ENCODE assay signal across 16 cellular contexts in the genomic region with DNA sequence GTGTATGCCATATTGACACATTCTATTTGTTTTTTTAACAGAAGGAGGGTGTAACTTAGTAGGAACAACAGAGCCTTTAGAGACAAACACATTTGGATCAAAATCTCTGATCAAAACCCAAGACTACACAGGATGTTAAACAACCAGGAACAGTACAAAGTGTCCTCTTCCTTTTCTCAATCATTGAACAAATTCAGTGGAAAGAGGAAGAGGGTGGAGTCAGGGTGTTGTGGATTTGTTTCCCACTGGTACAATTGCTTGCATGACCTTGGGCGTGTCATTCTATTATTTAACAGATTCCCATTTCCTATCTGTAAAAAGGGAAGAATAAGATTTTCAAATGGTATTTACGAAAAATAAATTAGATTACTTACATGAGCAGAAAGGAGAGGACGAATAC.
A peak's percentile ranks its signal among the peaks of the same experiment; 100 is the strongest.
DNase-seq lines count a peak whose midpoint lies in the region; ATAC-seq and TF ChIP-seq lines count a peak whose summit lies in the region.
"Had no signal": no experiment of that assay in that cellular context is flagged by ENCODE, and none has a peak within 500 bp of the region (broad histone marks: within the 10 kb centered on the region; RNA-seq: fewer than 3 reads in every experiment).

No MANE protein-coding gene starts in this region.

- H3K56ac ChIP-seq in H9 (ENCODE audit: insufficient read length, low read depth, low read length) = no peak overlapping the region

- no peak for TF ChIP-seq CTCF in heart left ventricle (IDR thresholded peaks at IDR 0.05)
- TF ChIP-seq CTCF in LNCaP clone FGC (IDR thresholded peaks at IDR 0.05; ENCODE audit: control insufficient read depth, extremely low read depth, insufficient read depth) = no peak
- no peak for TF ChIP-seq CTCF in left lung (IDR thresholded peaks at IDR 0.05)
- TF ChIP-seq CTCF in H9 (conservative IDR thresholded peaks at IDR 0.05) = no peak

- H3K27ac Mint-ChIP-seq in H9 = no peak overlapping the region
- H3K27ac Mint-ChIP-seq: CD4-positive, alpha-beta memory T cell had no signal

- H2AK5ac ChIP-seq in H9 (ENCODE audit: insufficient read length, low read length) (no peak overlapping the region), trophoblast cell (ENCODE audit: low read length) (no peak overlapping the region)

- H4K91ac ChIP-seq in H9 (ENCODE audit: insufficient read length, low read depth, low read length) (no peak overlapping the region), trophoblast cell (ENCODE audit: low read depth, low read length) (no peak overlapping the region)

- H3K27me3 ChIP-seq in heart left ventricle = no peaks in the 10 kb centered on the region
- no peaks in the 10 kb centered on the region for H3K27me3 ChIP-seq in left lung
- H3K27me3 ChIP-seq in H9 (ENCODE audit: insufficient read depth, low read length) = no peaks in the 10 kb centered on the region
- no peaks in the 10 kb centered on the region for H3K27me3 ChIP-seq in trophoblast cell (ENCODE audit: insufficient read depth, low read length)
- H3K27me3 ChIP-seq: BLaER1 treated with 17β-estradiol and CSF1 and Interleukin-3, amounts not matched to agents 10 nM and 100 nM had no signal

- H3K9ac ChIP-seq in H9 (ENCODE audit: extremely low read depth, insufficient read length, low read length) (no peak overlapping the region), trophoblast cell (ENCODE audit: low read length) (no peak overlapping the region)
- H3K9ac ChIP-seq: BLaER1 treated with 17β-estradiol and CSF1 and Interleukin-3, amounts not matched to agents 10 nM and 100 nM had no signal

- H3K4me3 ChIP-seq in heart left ventricle (no peak overlapping the region), LNCaP clone FGC (ENCODE audit: low read depth, low read length) (no peak overlapping the region), left lung (no peak overlapping the region), trophoblast cell (ENCODE audit: low read depth, low read length) (no peak overlapping the region)
- H3K4me3 ChIP-seq: BLaER1 treated with 17β-estradiol and CSF1 and Interleukin-3, amounts not matched to agents 10 nM and 100 nM; HAP-1 had no signal

- intact Hi-C loops in heart left ventricle (cut with DNase I) = no loop called here
- intact Hi-C loops in left cardiac atrium (cut with DNase I) = no loop called here
- intact Hi-C loops in left lung (cut with DNase I) = no loop called here

- H3K36me3 ChIP-seq in heart left ventricle = no peaks in the 10 kb centered on the region
- H3K36me3 ChIP-seq in left lung = no peaks in the 10 kb centered on the region
- no peaks in the 10 kb centered on the region for H3K36me3 ChIP-seq in trophoblast cell (ENCODE audit: control insufficient read depth in 1 of 2, insufficient read depth in 2 of 2, low read length in 2 of 2)
- H3K36me3 ChIP-seq: BLaER1 treated with 17β-estradiol and CSF1 and Interleukin-3, amounts not matched to agents 10 nM and 100 nM; HAP-1 had no signal

- H4K5ac ChIP-seq in H9 (ENCODE audit: insufficient read length, low read depth, low read length) = no peak overlapping the region

- no peak overlapping the region for H3K4ac ChIP-seq in H9 (ENCODE audit: low read depth, low read length)
- H3K4ac ChIP-seq in trophoblast cell (ENCODE audit: low read depth, low read length) = no peak overlapping the region

- H2AFZ ChIP-seq in H9 (ENCODE audit: low read length) (no peak overlapping the region), trophoblast cell (ENCODE audit: insufficient read depth, low read length, poor library complexity) (no peak overlapping the region)

- H3K23ac ChIP-seq in H9 (ENCODE audit: insufficient read length, low read depth, low read length) = no peak overlapping the region
- H3K23ac ChIP-seq in trophoblast cell (ENCODE audit: low read length) = no peak overlapping the region

- no peak overlapping the region for H3T11ph ChIP-seq in H9 (ENCODE audit: low read length)

- 54 to 79% (median 68%) methylated on average over 3 of the region's 3 CpGs for WGBS in heart left ventricle, 4 donors
- WGBS in H9 (ENCODE audit: extremely low coverage, insufficient read length, low lambda C conversion rate) = no CpG with 5 or more reads among the region's 3 CpGs
- WGBS in trophoblast cell (ENCODE audit: extremely low coverage, insufficient coverage, insufficient read length) = no CpG with 5 or more reads among the region's 3 CpGs

- no peak overlapping the region for H2BK12ac ChIP-seq in H9 (ENCODE audit: insufficient read length, low read depth, low read length)
- H2BK12ac ChIP-seq in trophoblast cell (ENCODE audit: low read length) = no peak overlapping the region

- no peak overlapping the region for H2BK20ac ChIP-seq in H9 (ENCODE audit: low read depth, low read length, poor library complexity, severe bottlenecking)

- H3K27ac ChIP-seq in heart left ventricle (no peak overlapping the region), left lung (no peak overlapping the region), H9 (ENCODE audit: insufficient read length, low read depth, low read length) (no peak overlapping the region), trophoblast cell (ENCODE audit: low read depth, low read length) (no peak overlapping the region)

- H2BK15ac ChIP-seq in H9 (ENCODE audit: low read depth, low read length) = no peak overlapping the region

- peaks cover 0 to 9% (median 6%) of the 10 kb centered on the region in 3 experiments; a peak in 4 of 7 replicates for H3K36me3 Mint-ChIP-seq in H9 (ENCODE audit: insufficient read depth in 1 of 3, low read depth in 3 of 3)
- H3K36me3 Mint-ChIP-seq: CD4-positive, alpha-beta memory T cell had no signal

- H2BK5ac ChIP-seq in H9 (ENCODE audit: insufficient read length, low read length) (no peak overlapping the region), trophoblast cell (ENCODE audit: low read depth, low read length, poor library complexity) (no peak overlapping the region)

- no peaks in the 10 kb centered on the region for H3K23me2 ChIP-seq in H9 (ENCODE audit: insufficient read length, low read depth, low read length, poor library complexity, severe bottlenecking)

- H3K27me3 Mint-ChIP-seq in H9 (ENCODE audit: low read depth) = no peaks in the 10 kb centered on the region; the same call in 1 of the 2 replicates
- H3K27me3 Mint-ChIP-seq: CD4-positive, alpha-beta memory T cell had no signal

- H3K14ac ChIP-seq in H9 (ENCODE audit: insufficient read depth, low read length) = no peak overlapping the region
- H3K14ac ChIP-seq in trophoblast cell (ENCODE audit: low read length) = no peak overlapping the region

- H3K9me3 ChIP-seq in heart left ventricle = peaks cover 0 to 15% (median 0%) of the 10 kb centered on the region in 12 donors
- H3K9me3 ChIP-seq in left lung = no peaks in the 10 kb centered on the region
- H3K9me3 ChIP-seq in H9 (ENCODE audit: control insufficient read depth, low read depth, low read length) = no peaks in the 10 kb centered on the region
- H3K9me3 ChIP-seq in trophoblast cell (ENCODE audit: insufficient read depth, low read depth, low read length) = no peaks in the 10 kb centered on the region
- H3K9me3 ChIP-seq: HAP-1 had no signal

- H3K4me1 Mint-ChIP-seq in H9 = no peaks in the 10 kb centered on the region
- H3K4me1 Mint-ChIP-seq: CD4-positive, alpha-beta memory T cell had no signal

- no peak overlapping the region for H3K4me3 Mint-ChIP-seq in H9
- H3K4me3 Mint-ChIP-seq: CD4-positive, alpha-beta memory T cell had no signal

- H4K12ac ChIP-seq in trophoblast cell (ENCODE audit: low read depth, low read length) = no peak overlapping the region

- DNase-seq in heart left ventricle (no peak), left cardiac atrium (no peak), LNCaP clone FGC (ENCODE audit: low read depth) (peak; percentile 8), left lung (no peak), H9 (no peak), trophoblast cell (no peak), NCI-H2196 treated with DMSO at 0.1 percent for 48 hours (lab: John Stamatoyannopoulos, UW; ENCODE audit: unreplicated experiment) (no peak)
- DNase-seq: 8988T; ACHN; CD4-positive, alpha-beta memory T cell; DMS79; EL; GOT3; IMR-90 had no signal

- TF ChIP-seq POLR2A in heart left ventricle (IDR thresholded peaks at IDR 0.05) = no peak

- H2BK120ac ChIP-seq in H9 (ENCODE audit: low read depth, low read length, poor library complexity, severe bottlenecking) (no peak overlapping the region), trophoblast cell (ENCODE audit: insufficient read depth, low read length, poor library complexity) (no peak overlapping the region)

- no peak overlapping the region for H4K8ac ChIP-seq in H9 (replicated peaks; ENCODE audit: insufficient read length, low read depth, low read length)
- no peak overlapping the region for H4K8ac ChIP-seq in trophoblast cell (ENCODE audit: low read depth, low read length)

- peak in 3 of 4 donors; percentile 22 to 81 (median 59) for ATAC-seq in heart left ventricle
- no peak for ATAC-seq in left cardiac atrium
- peak; percentile 27 for ATAC-seq in left lung

- H3K4me1 ChIP-seq in heart left ventricle (no peaks in the 10 kb centered on the region), left lung (no peaks in the 10 kb centered on the region), H9 (ENCODE audit: insufficient read depth, low read length) (no peaks in the 10 kb centered on the region), trophoblast cell (ENCODE audit: control insufficient read depth in 1 of 2, insufficient read depth in 2 of 2, low read length in 2 of 2) (no peaks in the 10 kb centered on the region)
- H3K4me1 ChIP-seq: HAP-1 had no signal

- H3K4me2 ChIP-seq in H9 (ENCODE audit: insufficient read depth, insufficient read length, low read length) = no peak overlapping the region
- H3K4me2 ChIP-seq in trophoblast cell (ENCODE audit: low read length) = no peak overlapping the region

- no peaks in the 10 kb centered on the region for H4K20me1 ChIP-seq in H9 (ENCODE audit: control insufficient read depth, insufficient read depth, insufficient read length)
- H4K20me1 ChIP-seq: BLaER1 treated with 17β-estradiol and CSF1 and Interleukin-3, amounts not matched to agents 10 nM and 100 nM had no signal

- H3K18ac ChIP-seq in H9 (ENCODE audit: insufficient read length, low read depth, low read length) (no peak overlapping the region), trophoblast cell (ENCODE audit: low read length) (no peak overlapping the region)

- peaks cover 3 to 9% of the 10 kb centered on the region in 2 experiments; a peak in 4 of 5 replicates for H3K9me3 Mint-ChIP-seq in H9

- H3K79me2 ChIP-seq in H9 (ENCODE audit: insufficient read depth, low read length) (no peaks in the 10 kb centered on the region), trophoblast cell (ENCODE audit: control insufficient read depth, insufficient read depth, low read length, poor library complexity) (no peaks in the 10 kb centered on the region)

- no peaks in the 10 kb centered on the region for H3K79me1 ChIP-seq in H9 (ENCODE audit: insufficient read depth, low read depth, low read length, poor library complexity, severe bottlenecking)
- H3K79me1 ChIP-seq in trophoblast cell (ENCODE audit: low read length) = no peaks in the 10 kb centered on the region

Comparison
In these comparisons a context has a peak if more than half of its experiments do, and no peak if none do; other contexts are left out.
1. ATAC-seq: peak in heart left ventricle (3 of 4) and left lung (single experiment); none in left cardiac atrium (0 of 2).